32 cellular contexts compared by ENCODE assay signal in genomic region chr1:91718368-91718767, GRCh38.
"Had no signal": no experiment of that assay in that cellular context is flagged by ENCODE, and none has a peak within 500 bp of the region (broad histone marks: within the 10 kb centered on the region; RNA-seq: fewer than 3 reads in every experiment).

No MANE protein-coding gene starts in this region.

- H3K27me3 ChIP-seq: adrenal gland, body of pancreas, esophagus muscularis mucosa, foreskin keratinocyte, gastrocnemius medialis had no signal

- H3K4me3 Mint-ChIP-seq: activated CD4-positive, alpha-beta memory T cell treated with anti-CD3 and anti-CD28 coated beads for 36 hours; activated CD4-positive, alpha-beta T cell treated with anti-CD3 and anti-CD28 coated beads for 36 hours; activated CD4-positive, alpha-beta T cell treated with anti-CD3 and anti-CD28 coated beads, Interleukin-2, amount 10 ng/mL, durations not matched to agents 24 days and 14 days; activated CD8-positive, alpha-beta memory T cell treated with anti-CD3 and anti-CD28 coated beads, Interleukin-2, amount 10 ng/mL, durations not matched to agents 7 days and 5 days; activated CD8-positive, alpha-beta T cell treated with anti-CD3 and anti-CD28 coated beads, Interleukin-2, amount 10 ng/mL, durations not matched to agents 7 days and 5 days; activated naive CD4-positive, alpha-beta T cell treated with anti-CD3 and anti-CD28 coated beads for 36 hours; activated naive CD4-positive, alpha-beta T cell treated with anti-CD3 and anti-CD28 coated beads, Interleukin-2, amount 50 U/mL, for 24 hours; activated naive CD8-positive, alpha-beta T cell treated with anti-CD3 and anti-CD28 coated beads for 36 hours; activated naive CD8-positive, alpha-beta T cell treated with anti-CD3 and anti-CD28 coated beads, Interleukin-2, amount 50 U/mL, for 24 hours; activated T-helper 1 cell treated with anti-CD3 and anti-CD28 coated beads, Interleukin-12 subunit alpha, Interleukin-12 subunit beta, Interleukin-2, Interleukin-4 antibody, amounts not matched to agents 30 ng/mL and 10 ng/mL and 1 ng/mL, durations not matched to agents 14 hours and 24 hours and 36 hours; effector memory CD8-positive, alpha-beta T cell had no signal

- H3K27ac Mint-ChIP-seq: activated CD4-positive, alpha-beta memory T cell treated with anti-CD3 and anti-CD28 coated beads for 36 hours; activated CD4-positive, alpha-beta T cell treated with anti-CD3 and anti-CD28 coated beads for 36 hours; activated CD4-positive, alpha-beta T cell treated with anti-CD3 and anti-CD28 coated beads, Interleukin-2, amount 10 ng/mL, durations not matched to agents 24 days and 14 days; activated CD8-positive, alpha-beta memory T cell treated with anti-CD3 and anti-CD28 coated beads, Interleukin-2, amount 10 ng/mL, durations not matched to agents 7 days and 5 days; activated CD8-positive, alpha-beta T cell treated with anti-CD3 and anti-CD28 coated beads, Interleukin-2, amount 10 ng/mL, durations not matched to agents 7 days and 5 days; activated naive CD4-positive, alpha-beta T cell treated with anti-CD3 and anti-CD28 coated beads for 36 hours; activated naive CD4-positive, alpha-beta T cell treated with anti-CD3 and anti-CD28 coated beads, Interleukin-2, amount 50 U/mL, for 24 hours; activated naive CD8-positive, alpha-beta T cell treated with anti-CD3 and anti-CD28 coated beads for 36 hours; activated naive CD8-positive, alpha-beta T cell treated with anti-CD3 and anti-CD28 coated beads, Interleukin-2, amount 50 U/mL, for 24 hours; activated T-helper 1 cell treated with anti-CD3 and anti-CD28 coated beads, Interleukin-12 subunit alpha, Interleukin-12 subunit beta, Interleukin-2, Interleukin-4 antibody, amounts not matched to agents 30 ng/mL and 10 ng/mL and 1 ng/mL, durations not matched to agents 14 hours and 24 hours and 36 hours; activated T-helper 2 cell treated with anti-CD3 and anti-CD28 coated beads, Interferon-gamma antibody, Interleukin-2, Interleukin-4, amounts not matched to agents 10 μg/mL and 5 μg/mL and 100 μg/mL, durations not matched to agents 14 hours and 24 hours and 36 hours had no signal

- H3K9me3 ChIP-seq: adrenal gland, body of pancreas, esophagus muscularis mucosa, gastrocnemius medialis had no signal

- ATAC-seq: activated CD4-positive, alpha-beta T cell treated with anti-CD3 and anti-CD28 coated beads for 36 hours; activated CD8-positive, alpha-beta memory T cell treated with anti-CD3 and anti-CD28 coated beads, Interleukin-2, amount 10 ng/mL, durations not matched to agents 7 days and 5 days; activated CD8-positive, alpha-beta T cell treated with anti-CD3 and anti-CD28 coated beads, Interleukin-2, amount 10 ng/mL, durations not matched to agents 7 days and 5 days; activated naive CD8-positive, alpha-beta T cell treated with anti-CD3 and anti-CD28 coated beads, Interleukin-2, amount 50 U/mL, for 24 hours; effector memory CD8-positive, alpha-beta T cell; foreskin keratinocyte; gastrocnemius medialis had no signal

- DNase-seq: activated CD4-positive, alpha-beta memory T cell treated with anti-CD3 and anti-CD28 coated beads for 36 hours; activated CD4-positive, alpha-beta T cell treated with anti-CD3 and anti-CD28 coated beads for 36 hours; activated CD4-positive, alpha-beta T cell treated with anti-CD3 and anti-CD28 coated beads, Interleukin-2, amount 10 ng/mL, durations not matched to agents 24 days and 14 days; activated CD4-positive, CD25-positive, alpha-beta regulatory T cell; activated CD4-positive, CD25-positive, alpha-beta regulatory T cell treated with anti-CD3 and anti-CD28 coated beads, Interleukin-2, amount 50 U/mL, for 72 hours; activated CD8-positive, alpha-beta memory T cell treated with anti-CD3 and anti-CD28 coated beads, Interleukin-2, amount 10 ng/mL, durations not matched to agents 7 days and 5 days; activated CD8-positive, alpha-beta memory T cell treated with anti-CD3 and anti-CD28 coated beads, Interleukin-2, amount 50 U/mL, for 4 hours; activated CD8-positive, alpha-beta T cell treated with anti-CD3 and anti-CD28 coated beads, Interleukin-2, amount 10 ng/mL, durations not matched to agents 7 days and 5 days; activated effector memory CD4-positive, alpha-beta T cell treated with anti-CD3 and anti-CD28 coated beads, Interleukin-2, amount 50 U/mL, for 16 hours; activated naive CD4-positive, alpha-beta T cell treated with anti-CD3 and anti-CD28 coated beads for 36 hours; activated naive CD8-positive, alpha-beta T cell treated with anti-CD3 and anti-CD28 coated beads for 36 hours; activated naive CD8-positive, alpha-beta T cell treated with anti-CD3 and anti-CD28 coated beads, Interleukin-2, amount 50 U/mL, for 24 hours; activated T-cell treated with anti-CD3 and anti-CD28 coated beads, Interleukin-2, amount 50 U/mL, for 1 hour; activated T-cell treated with anti-CD3 and anti-CD28 coated beads, Interleukin-2, amount 50 U/mL, for 48 hours; adrenal gland; amygdala; aorta; caudate nucleus; cortex of kidney; dermis blood vessel endothelial cell; effector CD4-positive, alpha-beta T cell; effector memory CD8-positive, alpha-beta T cell; erythroblast; foreskin keratinocyte; gastrocnemius medialis; T-helper 2 cell had no signal

- FAIRE-seq: colon had no signal

- H3K27ac ChIP-seq: adrenal gland, foreskin keratinocyte, gastrocnemius medialis had no signal

- H3K4me3 ChIP-seq: adrenal gland, body of pancreas, esophagus muscularis mucosa, gastrocnemius medialis had no signal

- H3K4me1 ChIP-seq: foreskin keratinocyte had no signal

- H3K27me3 Mint-ChIP-seq: activated CD4-positive, alpha-beta memory T cell treated with anti-CD3 and anti-CD28 coated beads for 36 hours; activated CD4-positive, alpha-beta T cell treated with anti-CD3 and anti-CD28 coated beads for 36 hours; activated CD4-positive, alpha-beta T cell treated with anti-CD3 and anti-CD28 coated beads, Interleukin-2, amount 10 ng/mL, durations not matched to agents 24 days and 14 days; activated CD8-positive, alpha-beta memory T cell treated with anti-CD3 and anti-CD28 coated beads, Interleukin-2, amount 10 ng/mL, durations not matched to agents 7 days and 5 days; activated naive CD4-positive, alpha-beta T cell treated with anti-CD3 and anti-CD28 coated beads, Interleukin-2, amount 50 U/mL, for 24 hours; activated naive CD8-positive, alpha-beta T cell treated with anti-CD3 and anti-CD28 coated beads for 36 hours; activated naive CD8-positive, alpha-beta T cell treated with anti-CD3 and anti-CD28 coated beads, Interleukin-2, amount 50 U/mL, for 24 hours; effector memory CD8-positive, alpha-beta T cell had no signal

- H3K9me3 Mint-ChIP-seq: activated CD4-positive, alpha-beta memory T cell treated with anti-CD3 and anti-CD28 coated beads for 36 hours; activated naive CD4-positive, alpha-beta T cell treated with anti-CD3 and anti-CD28 coated beads for 36 hours; activated naive CD4-positive, alpha-beta T cell treated with anti-CD3 and anti-CD28 coated beads, Interleukin-2, amount 50 U/mL, for 24 hours; activated naive CD8-positive, alpha-beta T cell treated with anti-CD3 and anti-CD28 coated beads for 36 hours; activated naive CD8-positive, alpha-beta T cell treated with anti-CD3 and anti-CD28 coated beads, Interleukin-2, amount 50 U/mL, for 24 hours; activated T-helper 1 cell treated with anti-CD3 and anti-CD28 coated beads, Interleukin-12 subunit alpha, Interleukin-12 subunit beta, Interleukin-2, Interleukin-4 antibody, amounts not matched to agents 30 ng/mL and 10 ng/mL and 1 ng/mL, durations not matched to agents 14 hours and 24 hours and 36 hours; activated T-helper 2 cell treated with anti-CD3 and anti-CD28 coated beads, Interferon-gamma antibody, Interleukin-2, Interleukin-4, amounts not matched to agents 10 μg/mL and 5 μg/mL and 100 μg/mL, durations not matched to agents 14 hours and 24 hours and 36 hours; effector memory CD8-positive, alpha-beta T cell had no signal
